ENCODE assay signal across 8 cellular contexts in genomic region chr1:212566522-212567479, GRCh38. TPM values are rescaled to one million over a fixed set of nuclear protein-coding genes. Genes with fewer than 3 reads are reported as not detected.
A peak's percentile ranks its signal among the peaks of the same experiment; 100 is the strongest.
DNase-seq lines count a peak whose midpoint lies in the region; ATAC-seq and TF ChIP-seq lines count a peak whose summit lies in the region.

No MANE protein-coding gene starts in this region.

- peak overlapping the region; percentile 60 for H3K9ac ChIP-seq in KMS-11
- H3K9ac ChIP-seq in skeletal muscle satellite cell (ENCODE audit: low read depth, low read length) = peak overlapping the region; percentile 71

- peak overlapping the region; percentile 91 for H3K4me3 Mint-ChIP-seq in activated naive CD8-positive, alpha-beta T cell treated with anti-CD3 and anti-CD28 coated beads for 36 hours

- no peaks in the 10 kb centered on the region for H4K20me1 ChIP-seq in KMS-11 (ENCODE audit: insufficient read depth)

- peak overlapping the region; percentile 37 for H3K27ac ChIP-seq in KMS-11
- H3K27ac ChIP-seq in right atrium auricular region = peak overlapping the region; percentile 46 to 68

- H3K36me3 Mint-ChIP-seq in activated naive CD8-positive, alpha-beta T cell treated with anti-CD3 and anti-CD28 coated beads for 36 hours = no peaks in the 10 kb centered on the region

- peaks cover 24% of the 10 kb centered on the region for H3K4me1 ChIP-seq in KMS-11 (ENCODE audit: low read depth, poor library complexity, severe bottlenecking)
- H3K4me1 ChIP-seq in right atrium auricular region = peaks cover 0 to 17% of the 10 kb centered on the region in 2 donors
- peaks cover 14% of the 10 kb centered on the region for H3K4me1 ChIP-seq in skeletal muscle satellite cell (ENCODE audit: control insufficient read depth, insufficient read depth, low read length)

- TF ChIP-seq CTCF in KMS-11 (conservative IDR thresholded peaks at IDR 0.05; ENCODE audit: low read depth, low read length) = 0 out of 2 replicates have a peak, but pooled peaks have one; percentile 17
- no peak for TF ChIP-seq CTCF in right atrium auricular region (IDR thresholded peaks at IDR 0.05)

- H3K4me1 Mint-ChIP-seq in activated naive CD8-positive, alpha-beta T cell treated with anti-CD3 and anti-CD28 coated beads for 36 hours = peaks cover 39% of the 10 kb centered on the region

- peak overlapping the region; percentile 98 for H3K27ac Mint-ChIP-seq in activated naive CD8-positive, alpha-beta T cell treated with anti-CD3 and anti-CD28 coated beads for 36 hours

- H3K4me2 ChIP-seq in KMS-11 (peak overlapping the region; percentile 71), skeletal muscle satellite cell (ENCODE audit: low read length) (peak overlapping the region; percentile 84)

- ATAC-seq in GM21723 (IDR thresholded peaks at IDR 0.05; ENCODE audit: unreplicated experiment) = peak; percentile 99

- peak overlapping the region; percentile 53 for H3K4me3 ChIP-seq in KMS-11 (IDR thresholded peaks at IDR 0.05; ENCODE audit: insufficient read depth, low read depth, low read length)
- H3K4me3 ChIP-seq in right atrium auricular region = peak overlapping the region; percentile 27 to 38
- H3K4me3 ChIP-seq in skeletal muscle satellite cell (ENCODE audit: low read length) = peak overlapping the region; percentile 66

- H3K9me3 ChIP-seq in right atrium auricular region (no peaks in the 10 kb centered on the region), skeletal muscle satellite cell (replicated peaks; ENCODE audit: low read length) (no peaks in the 10 kb centered on the region)

- H3K36me3 ChIP-seq in KMS-11 (ENCODE audit: insufficient read depth) (no peaks in the 10 kb centered on the region), right atrium auricular region (no peaks in the 10 kb centered on the region), skeletal muscle satellite cell (ENCODE audit: insufficient read depth, low read length) (no peaks in the 10 kb centered on the region)

- H3K27me3 ChIP-seq in KMS-11 (ENCODE audit: insufficient read depth, low read depth) (peaks cover 48% of the 10 kb centered on the region; the same call in 1 of the 2 replicates), right atrium auricular region (no peaks in the 10 kb centered on the region), skeletal muscle satellite cell (ENCODE audit: control insufficient read depth, insufficient read depth, low read length) (peaks cover 12% of the 10 kb centered on the region)

- DNase-seq in ELR (ENCODE audit: low read depth) = peak; percentile 86
- DNase-seq in SHP77 (lab: John Stamatoyannopoulos, UW) = peak; percentile 66 to 78
- DNase-seq in activated naive CD8-positive, alpha-beta T cell treated with anti-CD3 and anti-CD28 coated beads for 36 hours = peak; percentile 71
- no peak for DNase-seq in right atrium auricular region (ENCODE audit: low spot score)
- no peak for DNase-seq in ecto neural progenitor cell (ENCODE audit: low spot score)

- H3K27me3 Mint-ChIP-seq in activated naive CD8-positive, alpha-beta T cell treated with anti-CD3 and anti-CD28 coated beads for 36 hours = peaks cover 4% of the 10 kb centered on the region

- peak overlapping the region; percentile 32 for H2AFZ ChIP-seq in KMS-11 (ENCODE audit: low read depth)

- no peaks in the 10 kb centered on the region for H3K79me2 ChIP-seq in KMS-11 (ENCODE audit: insufficient read depth, low read depth)

- peaks cover 9% of the 10 kb centered on the region for H3K9me3 Mint-ChIP-seq in activated naive CD8-positive, alpha-beta T cell treated with anti-CD3 and anti-CD28 coated beads for 36 hours

RNA-seq across cellular contexts. Expression of gene ATF3, which starts 41.8 kb away (rescaled TPM):
- 10 to 100 TPM; 42.4 to 44.9 TPM for total RNA-seq in activated naive CD8-positive, alpha-beta T cell treated with anti-CD3 and anti-CD28 coated beads for 36 hours
- total RNA-seq in right atrium auricular region = 10 to 100 TPM; 12.6 to 27.6 TPM
- total RNA-seq in skeletal muscle satellite cell (2012; rRNA removed) = 2.0 and 3.0 TPM in 2 replicates

Comparison
In these comparisons a context has a peak if more than half of its experiments do, and no peak if none do; other contexts are left out.
1. DNase-seq: peak in ELR (single experiment), SHP77 (2 of 2) and activated naive CD8-positive, alpha-beta T cell treated with anti-CD3 and anti-CD28 coated beads for 36 hours (single experiment); none in right atrium auricular region (single experiment) and ecto neural progenitor cell (single experiment).
2. Peak in every context shown above with its lines, with median percentiles within 50 percentile points of each other: H3K4me3 ChIP-seq.